ENCODE assay signal across 11 cellular contexts in the genomic region with DNA sequence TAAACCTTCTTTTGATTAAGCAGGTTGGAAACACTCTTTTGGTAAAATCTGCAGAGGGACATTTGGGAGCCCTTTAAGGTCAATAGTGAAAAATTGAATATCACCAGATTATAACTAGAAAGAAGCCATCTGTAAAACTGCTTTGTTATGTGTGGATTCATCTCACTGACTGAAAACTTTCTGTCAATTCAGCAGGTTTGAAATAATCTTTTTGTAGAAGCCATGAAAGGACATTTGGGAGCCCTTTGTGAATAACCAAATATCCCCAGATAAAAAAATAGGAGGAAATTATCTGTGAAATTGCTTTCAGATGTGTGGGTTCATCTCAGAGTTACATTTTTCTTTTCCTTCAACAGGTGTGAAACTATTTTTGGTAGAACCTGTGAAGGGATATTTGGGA.
"Had no signal": no experiment of that assay in that cellular context is flagged by ENCODE, and none has a peak within 500 bp of the region (broad histone marks: within the 10 kb centered on the region; RNA-seq: fewer than 3 reads in every experiment).

No MANE protein-coding gene starts in this region.

- H3K4me3 ChIP-seq: GM23248, GM23338, HAP-1 had no signal

- FAIRE-seq: H1, H54 had no signal

- DNase-seq: GM23248, GOT3, H7, H9, HCEC 1CT, HFFc6 had no signal

- H3K36me3 ChIP-seq: HAP-1 had no signal

- H3K27ac ChIP-seq: GM23248 had no signal

- H3K4me3 Mint-ChIP-seq: GM23338, H9, HFFc6 had no signal

- ATAC-seq: GM23338, HCT116 had no signal

- H3K4me2 ChIP-seq: GM23338 had no signal

- H3K4me1 ChIP-seq: HAP-1 had no signal

- H3K4me1 Mint-ChIP-seq: GM23338, H9 had no signal

- H2AFZ ChIP-seq: GM23248, GM23338 had no signal

- H3K27ac Mint-ChIP-seq: GM23338, H9, HFFc6 had no signal

- H3K9ac ChIP-seq: GM23248 had no signal
